8 cellular contexts compared by ENCODE assay signal in the genomic region with DNA sequence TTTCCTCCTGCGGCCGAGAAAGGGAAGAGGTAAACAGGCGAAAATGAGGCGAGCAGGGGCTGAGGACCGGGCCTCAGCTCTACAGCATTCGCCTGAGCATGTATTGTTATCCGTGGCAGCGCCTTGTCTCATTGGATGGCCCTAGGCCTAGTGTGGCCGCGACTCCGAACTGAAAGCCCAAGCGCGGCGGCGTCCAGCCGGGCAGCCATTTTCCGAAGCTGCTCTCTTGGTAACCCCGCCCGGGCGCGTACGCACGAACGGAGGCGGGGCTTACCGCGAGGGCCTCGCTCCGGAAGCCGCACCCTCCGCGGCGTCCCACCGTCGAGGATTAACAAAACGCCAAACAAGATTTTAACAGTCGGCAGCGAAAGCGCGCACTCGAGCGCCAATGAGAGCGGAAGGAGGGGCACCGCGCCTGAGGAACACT. TPM values are rescaled to one million over a fixed set of nuclear protein-coding genes. Genes with fewer than 3 reads are reported as not detected.
DNase-seq lines count a peak whose midpoint lies in the region; ATAC-seq, FAIRE-seq and TF ChIP-seq lines count a peak whose summit lies in the region.

No MANE protein-coding gene starts in this region.

- POLR2A ChIA-PET in activated CD8-positive, alpha-beta T cell treated with anti-CD3 and anti-CD28 coated beads, Interleukin-2, amount 10 ng/mL, durations not matched to agents 7 days and 5 days (lab: Charles Lee): interaction anchor here (0.5 to 1.6 kb wide), 17 partner anchors 9 to 1195 kb away, joined by 3 to 11 read pairs (median 3); a partner anchor contains a TSS
- POLR2A ChIA-PET in H1 (lab: Charles Lee; ENCODE audit: partially characterized antibody): interaction anchor here (0.6 to 3.2 kb wide), 26 partner anchors 10 to 649 kb away, joined by 3 to 17 read pairs (median 4); no protein-coding TSS in a partner anchor

- WGBS in H1 (ENCODE audit: extremely low coverage in 1 of 2, insufficient coverage in 1 of 2, insufficient read length in 1 of 2, insufficient replicate concordance in 2 of 2, low coverage in 1 of 2, low lambda C conversion rate in 2 of 2, missing lambda C conversion rate in 1 of 2), 2 experiments: 0% methylated on average over 44 of the region's 45 CpGs; no CpG with 5 or more reads in 1 of the 2 experiments

- H3K4ac ChIP-seq in H1 (replicated peaks; ENCODE audit: insufficient read length, low read depth, low read length): peak overlapping the region; percentile 51

- H4K91ac ChIP-seq in H1 (replicated peaks; ENCODE audit: insufficient read length, low read length): peak overlapping the region; percentile 90

- H3K27me3 ChIP-seq in H1 (replicated peaks in 1 of 4; ENCODE audit: control insufficient read depth in 3 of 4, extremely low read depth in 1 of 4, insufficient read depth in 3 of 4, low read length in 3 of 4) (no peaks in the 10 kb centered on the region), muscle layer of duodenum (ENCODE audit: low read depth, low read length) (no peaks in the 10 kb centered on the region)

- H2AK5ac ChIP-seq in H1 (ENCODE audit: low read depth, low read length): peak overlapping the region; percentile 65; the same call in 1 of the 2 replicates

- peak overlapping the region; percentile 95 for H3K4me3 Mint-ChIP-seq in activated CD8-positive, alpha-beta T cell treated with anti-CD3 and anti-CD28 coated beads, Interleukin-2, amount 10 ng/mL, durations not matched to agents 7 days and 5 days
- peak overlapping the region; percentile 92 for H3K4me3 Mint-ChIP-seq in stimulated activated naive CD8-positive, alpha-beta T cell treated with anti-CD3 and anti-CD28 coated beads, Interleukin-15, Interleukin-2, amounts not matched to agents 100 ng/mL and 50 ng/mL, for 24 hours

- CTCF ChIA-PET in activated CD8-positive, alpha-beta T cell treated with anti-CD3 and anti-CD28 coated beads, Interleukin-2, amount 10 ng/mL, durations not matched to agents 7 days and 5 days (lab: Charles Lee): interaction anchor here (0.8 to 1.5 kb wide), 3 partner anchors 11 to 346 kb away, joined by 3 to 8 read pairs (median 3); no protein-coding TSS in a partner anchor
- CTCF ChIA-PET in H1 (lab: Charles Lee; ENCODE audit: partially characterized antibody): interaction anchor here (0.6 to 2.0 kb wide), 4 partner anchors 28 to 294 kb away, joined by 3 to 7 read pairs (median 4); no protein-coding TSS in a partner anchor

- DNase-seq in activated CD8-positive, alpha-beta T cell treated with anti-CD3 and anti-CD28 coated beads, Interleukin-2, amount 10 ng/mL, durations not matched to agents 7 days and 5 days: no peak
- DNase-seq in H1 (ENCODE audit: low read depth in 1 of 2, low spot score in 2 of 2) (peak in 1 of 2 experiments; percentile 93), NCI-H774 (lab: John Stamatoyannopoulos, UW) (no peak), HT-29 (ENCODE audit: low spot score) (no peak)

- peak overlapping the region; percentile 99 for H3K27ac ChIP-seq in H1 (ENCODE audit: low read depth, low read length)
- H3K27ac ChIP-seq in muscle layer of duodenum (ENCODE audit: low read length): peak overlapping the region; percentile 93

- H3K36me3 Mint-ChIP-seq in activated CD8-positive, alpha-beta T cell treated with anti-CD3 and anti-CD28 coated beads, Interleukin-2, amount 10 ng/mL, durations not matched to agents 7 days and 5 days (ENCODE audit: low read depth): peaks cover 31% of the 10 kb centered on the region
- peaks cover 37% of the 10 kb centered on the region for H3K36me3 Mint-ChIP-seq in stimulated activated naive CD8-positive, alpha-beta T cell treated with anti-CD3 and anti-CD28 coated beads, Interleukin-15, Interleukin-2, amounts not matched to agents 100 ng/mL and 50 ng/mL, for 24 hours (ENCODE audit: low read depth)

- H3K4me1 ChIP-seq in H1 (replicated peaks in 1 of 4; ENCODE audit: control insufficient read depth in 3 of 4, insufficient read depth in 4 of 4, low read length in 3 of 4) (no peaks in the 10 kb centered on the region; a peak in 3 of 7 replicates), muscle layer of duodenum (ENCODE audit: control insufficient read depth in 1 of 2, insufficient read depth in 2 of 2, low read length in 2 of 2) (peaks cover 10 to 13% of the 10 kb centered on the region in 2 donors)

- H3K23me2 ChIP-seq in H1 (ENCODE audit: low read depth, low read length): peaks cover 18% of the 10 kb centered on the region

- no peak for TF ChIP-seq RAD21 in H1 (IDR thresholded peaks at IDR 0.05 in 1 of 2, conservative IDR thresholded peaks at IDR 0.05 in 1 of 2; ENCODE audit: low read depth in 2 of 2, low read length in 2 of 2)

- H3K18ac ChIP-seq in H1 (ENCODE audit: extremely low read depth, low read length): peak overlapping the region; percentile 94

- H3K79me1 ChIP-seq in H1 (ENCODE audit: low read depth, low read length): no peaks in the 10 kb centered on the region

- H4K20me1 ChIP-seq in H1 (replicated peaks in 1 of 2; ENCODE audit: control insufficient read depth in 1 of 2, insufficient read depth in 2 of 2, low read length in 2 of 2): peaks cover 7% of the 10 kb centered on the region in 2 experiments

- peak overlapping the region; percentile 88 for H4K5ac ChIP-seq in H1 (ENCODE audit: insufficient read length, low read depth, low read length)

- H3K79me2 ChIP-seq in H1 (ENCODE audit: control insufficient read depth in 1 of 2, insufficient read depth in 2 of 2, low read length in 2 of 2): peaks cover 12 to 37% of the 10 kb centered on the region in 2 experiments

- no peaks in the 10 kb centered on the region for H3K9me3 ChIP-seq in H1 (ENCODE audit: insufficient read depth in 2 of 2, low read depth in 1 of 2, low read length in 1 of 2)
- H3K9me3 ChIP-seq in muscle layer of duodenum (ENCODE audit: control insufficient read depth in 1 of 2, low read length in 2 of 2): no peaks in the 10 kb centered on the region

- H3K56ac ChIP-seq in H1 (replicated peaks; ENCODE audit: insufficient read length, low read depth, low read length): peak overlapping the region; percentile 85

- no peak for TF ChIP-seq CTCF in H1 (IDR thresholded peaks at IDR 0.05; ENCODE audit: control extremely low read depth in 1 of 3, insufficient read depth in 1 of 3, low read depth in 1 of 3, low read length in 3 of 3)

- H3K14ac ChIP-seq in H1 (ENCODE audit: insufficient read length): no peak overlapping the region

- peak; percentile 63 to 94 for TF ChIP-seq POLR2A in H1 (IDR thresholded peaks at IDR 0.05; ENCODE audit: control extremely low read depth in 1 of 2, low read depth in 2 of 2, low read length in 2 of 2)

- peak overlapping the region; percentile 68 to 81 (median 76) for H3K4me3 ChIP-seq in H1 (ENCODE audit: extremely low read depth in 1 of 4, insufficient read depth in 2 of 4, low read depth in 3 of 4, low read length in 4 of 4)
- H3K4me3 ChIP-seq in muscle layer of duodenum (ENCODE audit: low read depth in 1 of 2, low read length in 2 of 2): peak overlapping the region; percentile 74 to 91

- no peak for TF ChIP-seq EP300 in H1 (IDR thresholded peaks at IDR 0.05; ENCODE audit: borderline replicate concordance in 1 of 2, low read depth in 2 of 2, low read length in 2 of 2)

- H2BK12ac ChIP-seq in H1 (ENCODE audit: low read depth, low read length): peak overlapping the region; percentile 81; the same call in 1 of the 2 replicates

- peaks cover 23% of the 10 kb centered on the region for H3K4me1 Mint-ChIP-seq in activated CD8-positive, alpha-beta T cell treated with anti-CD3 and anti-CD28 coated beads, Interleukin-2, amount 10 ng/mL, durations not matched to agents 7 days and 5 days (ENCODE audit: low read depth)
- peaks cover 41% of the 10 kb centered on the region for H3K4me1 Mint-ChIP-seq in stimulated activated naive CD8-positive, alpha-beta T cell treated with anti-CD3 and anti-CD28 coated beads, Interleukin-15, Interleukin-2, amounts not matched to agents 100 ng/mL and 50 ng/mL, for 24 hours (ENCODE audit: low read depth)

- H3K27me3 Mint-ChIP-seq in activated CD8-positive, alpha-beta T cell treated with anti-CD3 and anti-CD28 coated beads, Interleukin-2, amount 10 ng/mL, durations not matched to agents 7 days and 5 days (ENCODE audit: low read depth): peaks cover 2% of the 10 kb centered on the region
- H3K27me3 Mint-ChIP-seq in stimulated activated naive CD8-positive, alpha-beta T cell treated with anti-CD3 and anti-CD28 coated beads, Interleukin-15, Interleukin-2, amounts not matched to agents 100 ng/mL and 50 ng/mL, for 24 hours: no peaks in the 10 kb centered on the region

- no peak for FAIRE-seq in H1 (lab: Jason Lieb, UNC)

- no peak overlapping the region for H3K23ac ChIP-seq in H1 (ENCODE audit: insufficient read length)

- H2BK5ac ChIP-seq in H1 (ENCODE audit: low read depth, low read length): peak overlapping the region; percentile 100

- peak overlapping the region; percentile 94 to 99 (median 98) for H3K9ac ChIP-seq in H1 (replicated peaks in 1 of 4; ENCODE audit: extremely low read depth in 1 of 4, low read depth in 3 of 4, low read length in 3 of 4)

- H2AFZ ChIP-seq in H1 (ENCODE audit: low read length): no peak overlapping the region; the same call in 1 of the 2 replicates

- no peak overlapping the region for H2BK120ac ChIP-seq in H1 (replicated peaks; ENCODE audit: low read depth, low read length)

- H2BK20ac ChIP-seq in H1 (ENCODE audit: low read length): no peak overlapping the region

- ATAC-seq in GM18520 (IDR thresholded peaks at IDR 0.05; ENCODE audit: unreplicated experiment) (peak; percentile 74), HG03196 (IDR thresholded peaks at IDR 0.05; ENCODE audit: unreplicated experiment) (peak; percentile 70)
- no peak for ATAC-seq in activated CD8-positive, alpha-beta T cell treated with anti-CD3 and anti-CD28 coated beads, Interleukin-2, amount 10 ng/mL, durations not matched to agents 7 days and 5 days

- peak overlapping the region; percentile 98 for H3K27ac Mint-ChIP-seq in activated CD8-positive, alpha-beta T cell treated with anti-CD3 and anti-CD28 coated beads, Interleukin-2, amount 10 ng/mL, durations not matched to agents 7 days and 5 days
- H3K27ac Mint-ChIP-seq in stimulated activated naive CD8-positive, alpha-beta T cell treated with anti-CD3 and anti-CD28 coated beads, Interleukin-15, Interleukin-2, amounts not matched to agents 100 ng/mL and 50 ng/mL, for 24 hours: peak overlapping the region; percentile 97

- H3K36me3 ChIP-seq in H1 (ENCODE audit: control insufficient read depth in 2 of 4, insufficient read depth in 4 of 4, low read length in 3 of 4) (peaks cover 0 to 7% (median 0%) of the 10 kb centered on the region in 4 experiments; a peak in 2 of 8 replicates), muscle layer of duodenum (ENCODE audit: control insufficient read depth in 1 of 2, insufficient read depth in 2 of 2, low read length in 2 of 2) (peaks cover 0 to 7% of the 10 kb centered on the region in 2 donors)

- peak overlapping the region; percentile 99 for H4K8ac ChIP-seq in H1 (ENCODE audit: extremely low read depth, insufficient read depth, low read length)

- H3K4me2 ChIP-seq in H1 (ENCODE audit: insufficient read depth in 1 of 2, low read depth in 2 of 2, low read length in 2 of 2): peak overlapping the region; percentile 93 to 100

- H3K9me3 Mint-ChIP-seq in activated CD8-positive, alpha-beta T cell treated with anti-CD3 and anti-CD28 coated beads, Interleukin-2, amount 10 ng/mL, durations not matched to agents 7 days and 5 days (ENCODE audit: insufficient read depth): no peaks in the 10 kb centered on the region
- H3K9me3 Mint-ChIP-seq in stimulated activated naive CD8-positive, alpha-beta T cell treated with anti-CD3 and anti-CD28 coated beads, Interleukin-15, Interleukin-2, amounts not matched to agents 100 ng/mL and 50 ng/mL, for 24 hours: peaks cover 4% of the 10 kb centered on the region

- H2BK15ac ChIP-seq in H1 (ENCODE audit: low read length): no peak overlapping the region

RNA-seq across cellular contexts. Expression of a gene that starts 0.8 kb away (rescaled TPM):
- 10 to 100 TPM; 83.7 to 87.0 TPM for total RNA-seq in activated CD8-positive, alpha-beta T cell treated with anti-CD3 and anti-CD28 coated beads, Interleukin-2, amount 10 ng/mL, durations not matched to agents 7 days and 5 days
- 48.3 and 49.6 TPM in 2 replicates for total RNA-seq in H1 (2021; fragmentation: NEBNext Ultra II Directional; extraction: Animal tissue kit (Norgen Biotek cat#: 25700))
- polyA plus RNA-seq in H1 (2011; rRNA removed): 7.3 and 9.1 TPM in 2 replicates
- 13.5 TPM for polyA plus RNA-seq in H1 (2011; cell fraction: cytosol; rRNA removed)
- polyA plus RNA-seq in H1 (2011; cell fraction: nucleus; rRNA removed): 4.5 TPM
- polyA plus RNA-seq in H1 (2012, experiment 1 of 2): 15.2 to 32.6 TPM (median 18.3 TPM) in 4 replicates
- polyA plus RNA-seq in H1 (2012, experiment 2 of 2): 2.5 TPM
- 33.4 TPM for polyA plus RNA-seq in H1 (2013, experiment 1 of 2)
- polyA plus RNA-seq in H1 (2013, experiment 2 of 2): 33.8 TPM
- polyA minus RNA-seq in H1 (2011; rRNA and poly(A)+ RNA removed): 9.6 and 12.9 TPM in 2 replicates
- polyA minus RNA-seq in H1 (2011; cell fraction: cytosol; rRNA and poly(A)+ RNA removed): 14.9 TPM
- polyA minus RNA-seq in H1 (2011; cell fraction: nucleus; rRNA and poly(A)+ RNA removed): 14.8 TPM
- total RNA-seq in HT-29 (2014; rRNA removed; shearing (Covaris generic)): 29.8 and 31.4 TPM in 2 replicates
